14 cellular contexts compared by ENCODE assay signal in the genomic region with DNA sequence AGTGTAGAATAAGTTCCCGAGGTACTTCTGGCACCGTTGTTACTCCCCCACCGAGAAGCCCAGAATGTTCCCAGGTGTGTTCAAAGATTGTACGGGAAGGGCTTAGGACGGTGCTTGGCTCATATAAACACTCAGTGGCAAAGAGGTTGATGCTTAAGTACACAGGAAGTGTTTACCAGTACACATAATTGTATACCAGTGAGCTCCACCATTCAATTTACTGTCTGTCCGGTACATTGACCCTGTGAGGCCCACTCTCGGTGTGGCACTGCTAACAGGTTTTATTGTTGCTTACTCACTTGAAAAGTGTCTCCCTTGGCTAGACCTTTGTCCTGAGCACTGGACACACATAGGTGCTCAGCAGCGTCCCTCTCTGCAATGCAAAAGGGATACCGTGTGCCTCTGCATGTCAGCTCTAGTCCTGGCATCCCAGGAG.
DNase-seq lines count a peak whose midpoint lies in the region; ATAC-seq and TF ChIP-seq lines count a peak whose summit lies in the region.
"Had no signal": no experiment of that assay in that cellular context is flagged by ENCODE, and none has a peak within 500 bp of the region (broad histone marks: within the 10 kb centered on the region; RNA-seq: fewer than 3 reads in every experiment).

No MANE protein-coding gene starts in this region.

- H3K4me1 Mint-ChIP-seq in Caco-2 (ENCODE audit: low read depth, unreplicated experiment), result peaks cover 6% of the 10 kb centered on the region
- peaks cover 18% of the 10 kb centered on the region for H3K4me1 Mint-ChIP-seq in chondrocyte (ENCODE audit: low read depth)

- no peaks in the 10 kb centered on the region for H3K27me3 Mint-ChIP-seq in Caco-2 (ENCODE audit: insufficient read depth, unreplicated experiment)
- no peaks in the 10 kb centered on the region for H3K27me3 Mint-ChIP-seq in chondrocyte (ENCODE audit: low read depth)

- CTCF ChIA-PET in Caco-2 (lab: Charles Lee), result interaction anchor here (0.5 to 0.7 kb wide), 2 partner anchors 41 to 529 kb away, joined by 3 read pairs; no protein-coding TSS in a partner anchor

- POLR2A ChIA-PET in Caco-2 (lab: Charles Lee), result no interaction called here

- peak overlapping the region in 1 of 2 donors; percentile 40 for H3K9ac ChIP-seq in mucosa of rectum (ENCODE audit: low read depth in 1 of 2, low read length in 2 of 2)

- no peak for TF ChIP-seq POLR2A in erythroblast (IDR thresholded peaks at IDR 0.05; ENCODE audit: low read length)

- peak overlapping the region; percentile 67 for H3K27ac Mint-ChIP-seq in Caco-2 (ENCODE audit: unreplicated experiment)
- no peak overlapping the region for H3K27ac Mint-ChIP-seq in chondrocyte (ENCODE audit: unreplicated experiment)
- H3K27ac Mint-ChIP-seq: T-helper 1 cell treated with Interleukin-12 subunit alpha and Interleukin-12 subunit beta and Interleukin-4 antibody, amounts not matched to agents 30 μg/mL and 1 μg/mL, for 36 hours had no signal

- H3K27ac ChIP-seq in mucosa of rectum (ENCODE audit: low read depth in 2 of 2, low read length in 2 of 2), result peak overlapping the region; percentile 54 to 69

- H3K9me3 Mint-ChIP-seq in Caco-2 (ENCODE audit: unreplicated experiment), result no peaks in the 10 kb centered on the region
- no peaks in the 10 kb centered on the region for H3K9me3 Mint-ChIP-seq in chondrocyte (ENCODE audit: low read depth)
- H3K9me3 Mint-ChIP-seq: dendritic cell treated with granulocyte-macrophage colony-stimulating factor and Interleukin-4, amounts not matched to agents 40 ng/mL and 50 ng/mL, for 4 days; T-helper 1 cell treated with Interleukin-12 subunit alpha and Interleukin-12 subunit beta and Interleukin-4 antibody, amounts not matched to agents 30 μg/mL and 1 μg/mL, for 36 hours had no signal

- DNase-seq in Caco-2, result peak; percentile 43 to 71
- peak; percentile 23 for DNase-seq in NCI-H1417 treated with DMSO at 0.1 percent for 48 hours (lab: John Stamatoyannopoulos, UW)
- peak; percentile 22 for DNase-seq in chondrocyte (ENCODE audit: low spot score)
- DNase-seq in omental fat pad (ENCODE audit: low spot score), result no peak
- DNase-seq in Right ventricle myocardium superior, result no peak
- DNase-seq in erythroblast (lab: John Stamatoyannopoulos, UW), result no peak
- no peak for DNase-seq in NCI-H2107 treated with DMSO at 0.1 percent for 48 hours (lab: John Stamatoyannopoulos, UW; ENCODE audit: unreplicated experiment)
- DNase-seq: activated CD4-positive, alpha-beta T cell treated with anti-CD3 and anti-CD28 coated beads for 1 hour; mesendoderm; NCI-H2029 had no signal

- H3K9me3 ChIP-seq in Caco-2 (no peaks in the 10 kb centered on the region), mucosa of rectum (ENCODE audit: control insufficient read depth in 2 of 2, low read length in 2 of 2) (no peaks in the 10 kb centered on the region)

- H3K27me3 ChIP-seq in Caco-2 (replicated peaks; ENCODE audit: control insufficient read depth, insufficient read depth, low read length) (no peaks in the 10 kb centered on the region), mucosa of rectum (ENCODE audit: control insufficient read depth in 2 of 2, insufficient read depth in 2 of 2, low read length in 2 of 2) (no peaks in the 10 kb centered on the region)

- ATAC-seq in omental fat pad (ENCODE audit: low FRiP score), result no peak
- no peak for ATAC-seq in Right ventricle myocardium superior (ENCODE audit: poor library complexity)
- ATAC-seq: GM12878 had no signal

- no peak overlapping the region for H3K4me3 ChIP-seq in Caco-2 (ENCODE audit: low read depth, low read length)
- H3K4me3 ChIP-seq in mucosa of rectum (ENCODE audit: low read length in 2 of 2), result peak overlapping the region in 1 of 2 donors; percentile 11
- H3K4me3 ChIP-seq: GM12878 had no signal

- intact Hi-C loops in Caco-2 (cut with micrococcal nuclease; ENCODE audit: unreplicated experiment) (loop anchor here (1.0 kb wide), 1 partner anchor 50 kb away; no protein-coding TSS in a partner anchor), Right ventricle myocardium superior (cut with DNase I) (no loop called here)

- H3K36me3 Mint-ChIP-seq in Caco-2 (ENCODE audit: insufficient read depth, unreplicated experiment), result peaks cover 11% of the 10 kb centered on the region
- H3K36me3 Mint-ChIP-seq in chondrocyte (ENCODE audit: low read depth), result peaks cover 1% of the 10 kb centered on the region

- peaks cover 53% of the 10 kb centered on the region for H3K4me1 ChIP-seq in Caco-2
- peaks cover 18 to 50% of the 10 kb centered on the region in 2 donors for H3K4me1 ChIP-seq in mucosa of rectum (ENCODE audit: control insufficient read depth in 2 of 2, insufficient read depth in 2 of 2, low read length in 2 of 2)

- peak overlapping the region; percentile 35 for H3K4me3 Mint-ChIP-seq in Caco-2 (ENCODE audit: unreplicated experiment)
- H3K4me3 Mint-ChIP-seq in chondrocyte (ENCODE audit: unreplicated experiment), result no peak overlapping the region
- H3K4me3 Mint-ChIP-seq: dendritic cell treated with granulocyte-macrophage colony-stimulating factor and Interleukin-4, amounts not matched to agents 40 ng/mL and 50 ng/mL, for 4 days; T-helper 1 cell treated with Interleukin-12 subunit alpha and Interleukin-12 subunit beta and Interleukin-4 antibody, amounts not matched to agents 30 μg/mL and 1 μg/mL, for 36 hours had no signal

- H3K36me3 ChIP-seq in Caco-2 (ENCODE audit: control insufficient read depth, insufficient read depth, low read length), result no peaks in the 10 kb centered on the region
- no peaks in the 10 kb centered on the region for H3K36me3 ChIP-seq in mucosa of rectum (ENCODE audit: control insufficient read depth in 2 of 2, insufficient read depth in 2 of 2, low read length in 2 of 2)

- no peak for TF ChIP-seq CTCF in Caco-2 (IDR thresholded peaks at IDR 0.05; ENCODE audit: insufficient read depth in 1 of 2, low read depth in 1 of 2, low read length in 1 of 2, severe bottlenecking in 1 of 2, unreplicated experiment in 1 of 2)
- TF ChIP-seq CTCF in chondrocyte (IDR thresholded peaks at IDR 0.05), result no peak
- no peak for TF ChIP-seq CTCF in omental fat pad (IDR thresholded peaks at IDR 0.05)

- no TSS peak for BruUV-seq in Caco-2 (replicated peaks; lab: Mats Ljungman, UMichigan)

Comparison
In these comparisons a context has a peak if more than half of its experiments do, and no peak if none do; other contexts are left out.
1. DNase-seq: peak in Caco-2 (2 of 2), NCI-H1417 treated with DMSO at 0.1 percent for 48 hours (single experiment) and chondrocyte (single experiment); none in omental fat pad (single experiment), Right ventricle myocardium superior (single experiment), erythroblast (0 of 2) and NCI-H2107 treated with DMSO at 0.1 percent for 48 hours (single experiment).